In the genomic region with DNA sequence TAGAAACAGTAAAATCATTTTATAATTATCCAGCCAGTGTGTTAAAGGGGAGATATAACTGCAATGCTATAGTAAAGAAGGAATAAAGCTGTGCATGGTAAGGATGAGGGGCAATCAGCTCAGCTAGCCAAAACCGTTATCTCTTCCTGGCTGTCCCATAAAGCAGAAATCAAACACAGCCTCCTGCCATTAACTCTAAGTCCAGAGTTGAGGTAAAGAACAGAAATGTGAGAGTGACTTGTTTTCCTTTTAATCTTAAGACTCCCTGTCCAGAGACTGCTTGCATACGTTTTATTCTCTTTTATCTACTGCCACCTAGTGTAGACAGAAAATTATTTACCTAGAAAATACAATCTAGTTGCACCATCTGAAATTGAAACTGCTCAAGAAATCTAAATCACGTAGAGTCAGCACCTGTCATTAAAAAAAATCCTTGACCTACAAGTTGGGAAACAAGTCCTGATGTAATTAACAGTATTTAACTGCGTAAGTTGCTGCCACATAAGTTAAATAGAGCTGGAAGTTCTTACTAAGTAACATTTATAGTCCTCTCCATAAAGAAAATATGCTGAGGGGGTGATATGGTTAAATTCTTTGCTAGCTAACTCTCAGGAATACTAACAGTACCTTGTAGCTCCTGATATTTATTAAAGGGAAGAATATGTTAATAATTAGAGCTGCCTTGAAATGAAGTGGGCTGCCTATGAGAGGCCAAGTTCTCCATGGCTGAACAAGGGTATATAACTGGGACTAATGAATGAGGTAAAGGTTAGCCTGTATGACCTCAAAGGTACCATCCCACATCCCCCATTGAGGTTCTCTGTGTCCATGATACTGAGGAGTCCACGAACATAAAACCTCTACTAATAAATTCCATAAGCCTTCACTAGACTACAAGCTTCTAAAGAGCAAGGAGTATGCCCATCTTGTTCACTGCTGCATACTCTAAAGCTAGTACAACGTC, we compare ENCODE assay signal across 1 cellular context.
TF ChIP-seq lines count a peak whose summit lies in the region.

No MANE protein-coding gene starts in this region.

TF ChIP-seq in SK-N-SH, 30 proteins besides CTCF, POLR2A, EP300 and RAD21 (continued from another document):
- TF ChIP-seq REST (IDR thresholded peaks at IDR 0.05; ENCODE audit: low read depth, low read length) (no peak), GABPA (IDR thresholded peaks at IDR 0.05; ENCODE audit: low read depth) (no peak)
